14 cellular contexts compared by ENCODE assay signal in the genomic region with DNA sequence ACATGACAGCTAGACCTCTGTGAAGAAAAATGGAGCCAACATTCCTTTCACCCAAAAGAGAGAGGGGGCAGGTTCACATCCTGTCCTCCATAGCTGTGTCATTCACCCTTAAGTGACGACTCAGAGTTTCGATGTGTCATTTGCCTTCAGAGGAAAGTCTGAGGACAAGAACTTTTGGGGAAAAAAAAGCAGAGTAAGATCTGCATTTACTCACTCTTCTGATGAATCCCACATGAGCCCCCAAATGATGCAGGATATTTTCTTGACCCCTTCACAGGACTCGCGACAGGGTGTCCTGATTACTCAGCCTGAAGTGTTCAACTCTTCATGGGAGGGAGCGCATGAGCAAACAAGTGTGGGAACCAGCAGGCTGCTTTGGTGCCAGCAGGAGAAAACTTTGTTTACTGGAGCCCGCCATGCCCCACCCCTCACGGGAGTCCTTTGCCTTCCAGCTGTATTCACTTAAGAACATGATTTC.
A peak's percentile ranks its signal among the peaks of the same experiment; 100 is the strongest.
DNase-seq lines count a peak whose midpoint lies in the region; ATAC-seq and TF ChIP-seq lines count a peak whose summit lies in the region.
"Had no signal": no experiment of that assay in that cellular context is flagged by ENCODE, and none has a peak within 500 bp of the region (broad histone marks: within the 10 kb centered on the region; RNA-seq: fewer than 3 reads in every experiment).

No MANE protein-coding gene starts in this region.

- no peaks in the 10 kb centered on the region for H3K9me3 ChIP-seq in thoracic aorta

- H3K4me3 Mint-ChIP-seq in activated naive CD8-positive, alpha-beta T cell treated with anti-CD3 and anti-CD28 coated beads, Interleukin-2, amount 50 U/mL, for 24 hours, result no peak overlapping the region
- no peak overlapping the region for H3K4me3 Mint-ChIP-seq in activated naive CD8-positive, alpha-beta T cell treated with anti-CD3 and anti-CD28 coated beads for 36 hours
- no peak overlapping the region for H3K4me3 Mint-ChIP-seq in mesothelial cell of epicardium
- H3K4me3 Mint-ChIP-seq: CD4-positive, alpha-beta memory T cell; naive thymus-derived CD8-positive, alpha-beta T cell; T-cell had no signal

- H3K36me3 Mint-ChIP-seq in activated naive CD8-positive, alpha-beta T cell treated with anti-CD3 and anti-CD28 coated beads, Interleukin-2, amount 50 U/mL, for 24 hours (ENCODE audit: low read depth), result no peaks in the 10 kb centered on the region
- H3K36me3 Mint-ChIP-seq in activated naive CD8-positive, alpha-beta T cell treated with anti-CD3 and anti-CD28 coated beads for 36 hours, result no peaks in the 10 kb centered on the region
- no peaks in the 10 kb centered on the region for H3K36me3 Mint-ChIP-seq in mesothelial cell of epicardium
- H3K36me3 Mint-ChIP-seq: CD4-positive, alpha-beta memory T cell; naive thymus-derived CD8-positive, alpha-beta T cell; T-cell had no signal

- H3K4me3 ChIP-seq in fibroblast of mammary gland (ENCODE audit: control insufficient read depth, low read depth, low read length) (no peak overlapping the region), thoracic aorta (no peak overlapping the region)

- no peak for TF ChIP-seq CTCF in fibroblast of mammary gland (conservative IDR thresholded peaks at IDR 0.05; ENCODE audit: control insufficient read depth, insufficient read depth, low read depth, low read length)
- no peak for TF ChIP-seq CTCF in thoracic aorta (IDR thresholded peaks at IDR 0.05)
- TF ChIP-seq CTCF in mesothelial cell of epicardium (IDR thresholded peaks at IDR 0.05; ENCODE audit: unreplicated experiment), result no peak

- peaks cover 19% of the 10 kb centered on the region for H3K4me1 Mint-ChIP-seq in activated naive CD8-positive, alpha-beta T cell treated with anti-CD3 and anti-CD28 coated beads, Interleukin-2, amount 50 U/mL, for 24 hours
- H3K4me1 Mint-ChIP-seq in activated naive CD8-positive, alpha-beta T cell treated with anti-CD3 and anti-CD28 coated beads for 36 hours, result peaks cover 14% of the 10 kb centered on the region
- peaks cover 5% of the 10 kb centered on the region for H3K4me1 Mint-ChIP-seq in mesothelial cell of epicardium
- H3K4me1 Mint-ChIP-seq: T-cell had no signal

- no peak overlapping the region for H3K27ac ChIP-seq in thoracic aorta

- H3K27ac Mint-ChIP-seq in activated naive CD8-positive, alpha-beta T cell treated with anti-CD3 and anti-CD28 coated beads, Interleukin-2, amount 50 U/mL, for 24 hours, result no peak overlapping the region
- no peak overlapping the region for H3K27ac Mint-ChIP-seq in activated naive CD8-positive, alpha-beta T cell treated with anti-CD3 and anti-CD28 coated beads for 36 hours
- H3K27ac Mint-ChIP-seq in mesothelial cell of epicardium, result no peak overlapping the region
- H3K27ac Mint-ChIP-seq: CD4-positive, alpha-beta memory T cell; naive thymus-derived CD8-positive, alpha-beta T cell; T-cell had no signal

- no peaks in the 10 kb centered on the region for H3K36me3 ChIP-seq in thoracic aorta

- H3K9me3 Mint-ChIP-seq in activated naive CD8-positive, alpha-beta T cell treated with anti-CD3 and anti-CD28 coated beads, Interleukin-2, amount 50 U/mL, for 24 hours, result no peaks in the 10 kb centered on the region
- H3K9me3 Mint-ChIP-seq in activated naive CD8-positive, alpha-beta T cell treated with anti-CD3 and anti-CD28 coated beads for 36 hours, result no peaks in the 10 kb centered on the region
- no peaks in the 10 kb centered on the region for H3K9me3 Mint-ChIP-seq in mesothelial cell of epicardium
- H3K9me3 Mint-ChIP-seq: naive thymus-derived CD8-positive, alpha-beta T cell; T-cell had no signal

- H3K27me3 ChIP-seq in thoracic aorta (replicated peaks; ENCODE audit: insufficient read depth), result no peaks in the 10 kb centered on the region

- peaks cover 0 to 13% of the 10 kb centered on the region in 2 donors for H3K4me1 ChIP-seq in thoracic aorta (ENCODE audit: control insufficient read depth in 1 of 2, low read depth in 2 of 2)

- ATAC-seq in activated naive CD8-positive, alpha-beta T cell treated with anti-CD3 and anti-CD28 coated beads, Interleukin-2, amount 50 U/mL, for 24 hours, result peak; percentile 69
- peak; percentile 29 for ATAC-seq in thoracic aorta (ENCODE audit: insufficient number of reproducible peaks, low FRiP score, low read depth)
- no peak for ATAC-seq in GM21528 (IDR thresholded peaks at IDR 0.05; ENCODE audit: low FRiP score, unreplicated experiment)
- ATAC-seq: naive thymus-derived CD8-positive, alpha-beta T cell; T-cell had no signal

- peaks cover 3% of the 10 kb centered on the region for H3K27me3 Mint-ChIP-seq in activated naive CD8-positive, alpha-beta T cell treated with anti-CD3 and anti-CD28 coated beads, Interleukin-2, amount 50 U/mL, for 24 hours
- H3K27me3 Mint-ChIP-seq in activated naive CD8-positive, alpha-beta T cell treated with anti-CD3 and anti-CD28 coated beads for 36 hours, result peaks cover 4% of the 10 kb centered on the region
- no peaks in the 10 kb centered on the region for H3K27me3 Mint-ChIP-seq in mesothelial cell of epicardium (ENCODE audit: low read depth)
- H3K27me3 Mint-ChIP-seq: CD4-positive, alpha-beta memory T cell; T-cell had no signal

- DNase-seq in activated naive CD8-positive, alpha-beta T cell treated with anti-CD3 and anti-CD28 coated beads, Interleukin-2, amount 50 U/mL, for 24 hours, result no peak
- DNase-seq in activated naive CD8-positive, alpha-beta T cell treated with anti-CD3 and anti-CD28 coated beads for 36 hours, result no peak
- DNase-seq in RKO (ENCODE audit: low spot score) (peak; percentile 18), fibroblast of mammary gland (ENCODE audit: low read depth) (peak; percentile 79), thoracic aorta (ENCODE audit: low spot score) (no peak), 8988T (no peak), mesothelial cell of epicardium (ENCODE audit: low spot score in 2 of 2, unreplicated experiment in 2 of 2) (no peak)
- DNase-seq: activated CD8-positive, alpha-beta memory T cell treated with anti-CD3 and anti-CD28 coated beads, Interleukin-2, amount 50 U/mL, for 4 hours; CD4-positive, alpha-beta memory T cell; central memory CD4-positive, alpha-beta T cell; naive thymus-derived CD8-positive, alpha-beta T cell; NCI-H1417 treated with DMSO at 0.1 percent for 48 hours; T-cell had no signal

Comparison
In these comparisons a context has a peak if more than half of its experiments do, and no peak if none do; other contexts are left out.
1. DNase-seq: peak in RKO (single experiment) and fibroblast of mammary gland (single experiment); none in activated naive CD8-positive, alpha-beta T cell treated with anti-CD3 and anti-CD28 coated beads, Interleukin-2, amount 50 U/mL, for 24 hours (single experiment), activated naive CD8-positive, alpha-beta T cell treated with anti-CD3 and anti-CD28 coated beads for 36 hours (single experiment), thoracic aorta (single experiment), 8988T (single experiment) and mesothelial cell of epicardium (0 of 2).